ENCODE assay signal across 18 cellular contexts in the genomic region with DNA sequence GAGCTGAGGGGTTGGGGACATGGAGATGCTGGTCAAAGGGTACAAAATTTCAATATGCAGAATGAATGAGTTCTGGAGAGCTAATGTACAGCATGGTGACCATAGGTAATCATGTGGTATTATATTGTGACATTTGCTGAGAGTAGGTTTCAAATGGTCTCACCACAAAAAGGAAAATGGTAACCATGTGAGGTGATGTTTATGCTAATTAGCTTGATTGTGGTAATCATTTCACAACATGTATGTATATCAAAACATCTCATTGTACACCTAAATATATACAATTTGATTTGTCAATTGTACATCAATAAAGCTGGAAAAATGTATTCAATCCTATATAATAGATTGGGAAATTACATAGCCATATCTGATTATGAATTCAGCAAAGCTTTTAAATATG.
"Had no signal": no experiment of that assay in that cellular context is flagged by ENCODE, and none has a peak within 500 bp of the region (broad histone marks: within the 10 kb centered on the region; RNA-seq: fewer than 3 reads in every experiment).

No MANE protein-coding gene starts in this region.

- H3K36me3 Mint-ChIP-seq: activated naive CD4-positive, alpha-beta T cell treated with anti-CD3 and anti-CD28 coated beads, Interleukin-2, amount 50 U/mL, for 24 hours; naive thymus-derived CD8-positive, alpha-beta T cell had no signal

- H3K27ac Mint-ChIP-seq: activated naive CD4-positive, alpha-beta T cell treated with anti-CD3 and anti-CD28 coated beads, Interleukin-2, amount 50 U/mL, for 24 hours; naive thymus-derived CD8-positive, alpha-beta T cell had no signal

- H3K4me2 ChIP-seq: hepatocyte had no signal

- H3K9me3 ChIP-seq: adrenal gland, esophagus squamous epithelium, sigmoid colon, transverse colon, uterus had no signal

- H3K4me1 Mint-ChIP-seq: activated naive CD4-positive, alpha-beta T cell treated with anti-CD3 and anti-CD28 coated beads, Interleukin-2, amount 50 U/mL, for 24 hours had no signal

- H3K27me3 ChIP-seq: adrenal gland, hepatocyte, sigmoid colon, uterus had no signal

- DNase-seq: activated CD4-positive, alpha-beta T cell treated with anti-CD3 and anti-CD28 coated beads, Interleukin-2, amount 50 U/mL, for 4 hours; activated gamma-delta T cell; adrenal gland; cerebellar nuclear complex; effector CD8-positive, alpha-beta T cell; esophagus squamous epithelium; mesenchymal stem cell; naive thymus-derived CD8-positive, alpha-beta T cell; nucleus accumbens; posterior cingulate gyrus; sigmoid colon; stimulated activated CD4-positive, alpha-beta T cell treated with anti-CD3 and anti-CD28 coated beads, Interleukin-12 subunit alpha, Interleukin-12 subunit beta, amount 100 ng/mL, for 4 hours; stimulated activated CD4-positive, alpha-beta T cell treated with anti-CD3 and anti-CD28 coated beads, Interleukin-1b, Interleukin-23, amount 100 ng/mL, for 48 hours; stimulated activated naive CD4-positive, alpha-beta T cell treated with Interleukin-2 at 50 U/mL for 16 hours; transverse colon; uterus had no signal

- H3K79me2 ChIP-seq: hepatocyte had no signal

- ATAC-seq: naive thymus-derived CD8-positive, alpha-beta T cell had no signal

- H3K9me3 Mint-ChIP-seq: activated naive CD4-positive, alpha-beta T cell treated with anti-CD3 and anti-CD28 coated beads, Interleukin-2, amount 50 U/mL, for 24 hours; naive thymus-derived CD8-positive, alpha-beta T cell had no signal

- H3K4me1 ChIP-seq: adrenal gland, sigmoid colon, uterus had no signal

- H2AFZ ChIP-seq: hepatocyte had no signal

- H3K36me3 ChIP-seq: adrenal gland, esophagus squamous epithelium, sigmoid colon, transverse colon, uterus had no signal

- H3K4me3 ChIP-seq: adrenal gland, esophagus squamous epithelium, hepatocyte, sigmoid colon, transverse colon, uterus had no signal

- H3K4me3 Mint-ChIP-seq: activated naive CD4-positive, alpha-beta T cell treated with anti-CD3 and anti-CD28 coated beads, Interleukin-2, amount 50 U/mL, for 24 hours; naive thymus-derived CD8-positive, alpha-beta T cell had no signal

- H3K27ac ChIP-seq: adrenal gland, esophagus squamous epithelium, hepatocyte, sigmoid colon, uterus had no signal
